ENCODE assay signal across 10 cellular contexts in the genomic region with DNA sequence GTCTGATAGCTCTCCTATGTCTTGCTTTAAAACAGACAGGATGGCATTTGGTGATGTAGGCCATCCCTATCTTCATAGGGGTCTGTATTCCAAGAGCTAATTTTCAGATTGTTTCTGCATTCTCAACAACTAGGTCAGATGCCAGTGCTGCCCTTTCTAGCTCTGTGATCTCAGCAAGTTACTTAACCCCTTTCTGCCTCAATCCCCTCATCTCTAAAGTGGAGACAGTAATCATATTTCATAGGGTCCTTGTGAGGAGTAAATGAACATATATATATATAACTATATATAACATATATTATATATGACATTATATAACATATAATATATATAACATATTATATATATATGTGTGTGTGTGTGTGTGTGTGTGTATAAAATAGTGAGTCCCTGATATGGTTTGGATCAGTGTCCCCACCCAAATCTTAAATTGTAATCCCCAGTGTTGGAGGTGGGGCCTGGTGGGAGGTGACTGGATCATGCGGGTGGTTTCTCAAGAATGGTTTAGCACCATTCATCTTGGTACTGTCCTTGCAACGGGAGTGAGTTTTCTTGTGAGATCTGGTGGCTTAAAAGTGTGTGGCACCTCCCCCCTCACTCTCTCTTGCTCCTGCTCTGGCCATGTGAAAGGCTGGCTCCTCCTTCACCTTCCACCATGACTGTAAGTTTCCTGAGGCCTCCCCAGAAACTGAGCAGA. TPM values are rescaled to one million over a fixed set of nuclear protein-coding genes. Genes with fewer than 3 reads are reported as not detected.
DNase-seq lines count a peak whose midpoint lies in the region; ATAC-seq and TF ChIP-seq lines count a peak whose summit lies in the region.
"Had no signal": no experiment of that assay in that cellular context is flagged by ENCODE, and none has a peak within 500 bp of the region (broad histone marks: within the 10 kb centered on the region; RNA-seq: fewer than 3 reads in every experiment).

No MANE protein-coding gene starts in this region.

- no peak overlapping the region for H3K27ac Mint-ChIP-seq in activated CD4-positive, alpha-beta memory T cell treated with anti-CD3 and anti-CD28 coated beads, Interleukin-2, amount 10 ng/mL, durations not matched to agents 7 days and 5 days

- H3K27ac ChIP-seq in foreskin keratinocyte (peak overlapping the region; percentile 78), osteoblast (ENCODE audit: low read depth, low read length) (peak overlapping the region; percentile 99)

- CTCF ChIA-PET in activated CD4-positive, alpha-beta memory T cell treated with anti-CD3 and anti-CD28 coated beads, Interleukin-2, amount 10 ng/mL, durations not matched to agents 7 days and 5 days (lab: Charles Lee), result interaction anchor here (0.9 kb wide), 1 partner anchor 22 kb away, joined by 4 read pairs; no protein-coding TSS in a partner anchor

- POLR2A ChIA-PET in activated CD4-positive, alpha-beta memory T cell treated with anti-CD3 and anti-CD28 coated beads, Interleukin-2, amount 10 ng/mL, durations not matched to agents 7 days and 5 days (lab: Charles Lee), result interaction anchor here (1.1 kb wide), 1 partner anchor 27 kb away, joined by 3 read pairs; no protein-coding TSS in a partner anchor

- H4K20me1 ChIP-seq in osteoblast (ENCODE audit: insufficient read depth, low read length), result peaks cover 3% of the 10 kb centered on the region

- peaks cover 25% of the 10 kb centered on the region for H3K4me1 ChIP-seq in foreskin keratinocyte
- peaks cover 62% of the 10 kb centered on the region for H3K4me1 ChIP-seq in osteoblast (ENCODE audit: insufficient read depth, low read length)

- peaks cover 4% of the 10 kb centered on the region for H3K36me3 ChIP-seq in osteoblast (ENCODE audit: insufficient read depth, low read length)

- H3K4me3 Mint-ChIP-seq in activated T-cell treated with anti-CD3 and anti-CD28 coated beads, Interleukin-2, amount 50 U/mL, for 4 hours, result no peak overlapping the region
- H3K4me3 Mint-ChIP-seq in activated CD4-positive, alpha-beta memory T cell treated with anti-CD3 and anti-CD28 coated beads, Interleukin-2, amount 10 ng/mL, durations not matched to agents 7 days and 5 days, result no peak overlapping the region

- H3K27me3 ChIP-seq in foreskin keratinocyte (no peaks in the 10 kb centered on the region), osteoblast (ENCODE audit: insufficient read depth, low read length) (no peaks in the 10 kb centered on the region)

- ATAC-seq in foreskin keratinocyte (no peak), GM21825 (IDR thresholded peaks at IDR 0.05; ENCODE audit: unreplicated experiment) (no peak), HG02970 (IDR thresholded peaks at IDR 0.05; ENCODE audit: low FRiP score, unreplicated experiment) (no peak)
- no peak for ATAC-seq in activated T-cell treated with anti-CD3 and anti-CD28 coated beads, Interleukin-2, amount 50 U/mL, for 4 hours

- no peaks in the 10 kb centered on the region for H3K9me3 Mint-ChIP-seq in activated T-cell treated with anti-CD3 and anti-CD28 coated beads, Interleukin-2, amount 50 U/mL, for 4 hours
- H3K9me3 Mint-ChIP-seq in activated CD4-positive, alpha-beta memory T cell treated with anti-CD3 and anti-CD28 coated beads, Interleukin-2, amount 10 ng/mL, durations not matched to agents 7 days and 5 days, result peaks cover 5% of the 10 kb centered on the region

- H3K36me3 Mint-ChIP-seq in activated T-cell treated with anti-CD3 and anti-CD28 coated beads, Interleukin-2, amount 50 U/mL, for 4 hours (ENCODE audit: insufficient read depth), result peaks cover 15% of the 10 kb centered on the region
- peaks cover 29% of the 10 kb centered on the region for H3K36me3 Mint-ChIP-seq in activated CD4-positive, alpha-beta memory T cell treated with anti-CD3 and anti-CD28 coated beads, Interleukin-2, amount 10 ng/mL, durations not matched to agents 7 days and 5 days (ENCODE audit: low read depth)

- H2AFZ ChIP-seq in osteoblast (ENCODE audit: low read length), result no peak overlapping the region

- H3K4me2 ChIP-seq in osteoblast (ENCODE audit: insufficient read depth, low read length), result peak overlapping the region; percentile 77

- no peaks in the 10 kb centered on the region for H3K27me3 Mint-ChIP-seq in activated T-cell treated with anti-CD3 and anti-CD28 coated beads, Interleukin-2, amount 50 U/mL, for 4 hours (ENCODE audit: low read depth)
- no peaks in the 10 kb centered on the region for H3K27me3 Mint-ChIP-seq in activated CD4-positive, alpha-beta memory T cell treated with anti-CD3 and anti-CD28 coated beads, Interleukin-2, amount 10 ng/mL, durations not matched to agents 7 days and 5 days

- peak; percentile 13 for DNase-seq in activated CD8-positive, alpha-beta memory T cell treated with anti-CD3 and anti-CD28 coated beads for 24 hours
- no peak for DNase-seq in activated CD8-positive, alpha-beta memory T cell treated with anti-CD3 and anti-CD28 coated beads, Interleukin-2, amount 50 U/mL, for 48 hours
- DNase-seq in foreskin keratinocyte (no peak), osteoblast (ENCODE audit: insufficient read length, low spot score, missing footprints) (no peak)
- DNase-seq in activated T-cell treated with anti-CD3 and anti-CD28 coated beads, Interleukin-2, amount 50 U/mL, for 4 hours, result no peak
- DNase-seq in activated CD4-positive, alpha-beta memory T cell treated with anti-CD3 and anti-CD28 coated beads, Interleukin-2, amount 10 ng/mL, durations not matched to agents 7 days and 5 days, result no peak
- DNase-seq: 8988T; NK-92 treated with Interleukin-12 subunit alpha and Interleukin-12 subunit beta, amount 100 ng/mL, for 24 hours had no signal

- TF ChIP-seq CTCF in foreskin keratinocyte (conservative IDR thresholded peaks at IDR 0.05), result no peak
- no peak for TF ChIP-seq CTCF in osteoblast (IDR thresholded peaks at IDR 0.05; ENCODE audit: extremely low read depth, low read depth, low read length)

- H3K4me3 ChIP-seq in osteoblast (ENCODE audit: insufficient read depth, low read length), result no peak overlapping the region

- peaks cover 60% of the 10 kb centered on the region for H3K4me1 Mint-ChIP-seq in activated T-cell treated with anti-CD3 and anti-CD28 coated beads, Interleukin-2, amount 50 U/mL, for 4 hours (ENCODE audit: low read depth)
- H3K4me1 Mint-ChIP-seq in activated CD4-positive, alpha-beta memory T cell treated with anti-CD3 and anti-CD28 coated beads, Interleukin-2, amount 10 ng/mL, durations not matched to agents 7 days and 5 days, result peaks cover 33% of the 10 kb centered on the region

- no peaks in the 10 kb centered on the region for H3K9me3 ChIP-seq in osteoblast (ENCODE audit: low read depth, low read length)

- peaks cover 87% of the 10 kb centered on the region for H3K79me2 ChIP-seq in osteoblast (ENCODE audit: insufficient read depth, low read length)

RNA-seq across cellular contexts. Expression of gene HIPK2, which starts 45.2 kb away (rescaled TPM):
- total RNA-seq in foreskin keratinocyte, result 17.7 and 20.1 TPM in 2 replicates
- 2.1 and 2.6 TPM in 2 replicates for polyA plus RNA-seq in foreskin keratinocyte
- total RNA-seq in osteoblast, result 12.7 and 13.3 TPM in 2 replicates
- 10 to 100 TPM; 20.3 to 26.8 (median 26.1) TPM for total RNA-seq in activated T-cell treated with anti-CD3 and anti-CD28 coated beads, Interleukin-2, amount 50 U/mL, for 4 hours
- 10 to 100 TPM; 24.0 to 25.2 TPM for total RNA-seq in activated CD4-positive, alpha-beta memory T cell treated with anti-CD3 and anti-CD28 coated beads, Interleukin-2, amount 10 ng/mL, durations not matched to agents 7 days and 5 days
